1 cellular context compared by ENCODE assay signal in genomic region chr19:4829001-4829712, GRCh38.
TF ChIP-seq lines count a peak whose summit lies in the region.

No MANE protein-coding gene starts in this region.

TF ChIP-seq in SK-N-SH treated with all-trans-retinoic acid at 6 μM for 48 hours, 23 proteins besides CTCF, POLR2A, EP300 and RAD21 (continued from another document):
- no peak for TF ChIP-seq ZNF565 (CRISPR knock-in tag; conservative IDR thresholded peaks at IDR 0.05; ENCODE audit: low read depth)
- TF ChIP-seq ZNF8 (CRISPR knock-in tag; IDR thresholded peaks at IDR 0.05), result no peak
- TF ChIP-seq ZFP30 (CRISPR knock-in tag; IDR thresholded peaks at IDR 0.05), result no peak
- no peak for TF ChIP-seq TCF4 (CRISPR knock-in tag; IDR thresholded peaks at IDR 0.05; ENCODE audit: borderline replicate concordance)
- no peak for TF ChIP-seq GLIS3 (CRISPR knock-in tag; IDR thresholded peaks at IDR 0.05)
- no peak for TF ChIP-seq ARNTL (CRISPR knock-in tag; IDR thresholded peaks at IDR 0.05; ENCODE audit: borderline replicate concordance, low read depth)
- TF ChIP-seq TOX (CRISPR knock-in tag; IDR thresholded peaks at IDR 0.05; ENCODE audit: borderline replicate concordance), result no peak
- TF ChIP-seq ZC3H10 (CRISPR knock-in tag; IDR thresholded peaks at IDR 0.05), result no peak
- TF ChIP-seq TSHZ2 (CRISPR knock-in tag; IDR thresholded peaks at IDR 0.05), result no peak
- TF ChIP-seq ISL1 (CRISPR knock-in tag; IDR thresholded peaks at IDR 0.05), result no peak
- TF ChIP-seq CSRNP3 (CRISPR knock-in tag; IDR thresholded peaks at IDR 0.05), result no peak
TF ChIP-seq in SK-N-SH treated with all-trans-retinoic acid at 6 μM for 48 hours: peak in this region for 0.
